Comparison of ENCODE assay signal across 10 cellular contexts in the genomic region with DNA sequence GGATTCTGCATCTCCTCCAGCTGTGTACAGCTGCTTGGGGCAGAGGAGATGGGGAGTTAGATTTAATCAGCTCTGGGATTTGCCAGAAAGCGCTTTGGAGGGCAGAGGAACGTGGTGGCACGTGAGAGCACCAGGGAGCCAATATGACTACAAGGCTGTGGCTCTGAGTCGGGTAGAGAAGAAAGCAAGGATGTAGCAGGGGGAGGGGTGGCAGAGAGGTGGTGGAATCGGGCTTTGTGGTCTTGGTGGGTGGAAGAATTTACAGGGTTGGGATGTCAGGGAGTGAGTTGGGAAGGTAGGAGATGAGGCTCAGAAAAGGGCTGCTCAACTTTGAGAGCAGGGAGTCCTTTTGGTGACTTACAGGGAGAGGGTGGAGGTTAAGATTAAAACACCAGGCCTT.
DNase-seq lines count a peak whose midpoint lies in the region; ATAC-seq and TF ChIP-seq lines count a peak whose summit lies in the region.
"Had no signal": no experiment of that assay in that cellular context is flagged by ENCODE, and none has a peak within 500 bp of the region (broad histone marks: within the 10 kb centered on the region; RNA-seq: fewer than 3 reads in every experiment).

No MANE protein-coding gene starts in this region.

- TF ChIP-seq EP300 in gastroesophageal sphincter (IDR thresholded peaks at IDR 0.05), result no peak

- POLR2A ChIA-PET in activated B cell treated with CpG ODN at 0.5 μM for 24 hours (lab: Charles Lee), result interaction anchor here (1.0 kb wide), 1 partner anchor 46 kb away, joined by 4 read pairs; no protein-coding TSS in a partner anchor

- H3K4me3 Mint-ChIP-seq in HFFc6, result no peak overlapping the region
- no peak overlapping the region for H3K4me3 Mint-ChIP-seq in activated B cell treated with CpG ODN at 0.5 μM for 24 hours
- no peak overlapping the region for H3K4me3 Mint-ChIP-seq in stimulated activated effector memory CD8-positive, alpha-beta T cell treated with anti-CD3 and anti-CD28 coated beads, Interleukin-12 subunit alpha, Interleukin-12 subunit beta, amount 100 ng/mL, for 72 hours

- peak overlapping the region in 3 of 4 donors; percentile 15 to 56 (median 28) for H3K27ac ChIP-seq in gastroesophageal sphincter

- H3K36me3 ChIP-seq in gastroesophageal sphincter, result no peaks in the 10 kb centered on the region
- H3K36me3 ChIP-seq: MG63 had no signal

- no peaks in the 10 kb centered on the region for H3K9me3 ChIP-seq in gastroesophageal sphincter

- 79 to 94% methylated on average over 2 to 5 of the region's 5 CpGs for WGBS in gastroesophageal sphincter (ENCODE audit: low coverage in 1 of 2), 2 donors

- DNase-seq in HFFc6, result no peak
- DNase-seq in activated B cell treated with CpG ODN at 0.5 μM for 24 hours, result no peak
- DNase-seq in stimulated activated effector memory CD8-positive, alpha-beta T cell treated with anti-CD3 and anti-CD28 coated beads, Interleukin-12 subunit alpha, Interleukin-12 subunit beta, amount 100 ng/mL, for 72 hours (ENCODE audit: low spot score in 2 of 2), result no peak
- DNase-seq in DMS79 treated with DMSO at 0.1 percent for 48 hours (lab: John Stamatoyannopoulos, UW), result no peak
- DNase-seq in hepatic stellate cell (ENCODE audit: low spot score), result no peak
- DNase-seq in left colon, result no peak
- DNase-seq: HCEC 1CT, MG63, NCI-H526 treated with DMSO at 0.1 percent for 48 hours had no signal

- no peak overlapping the region for H3K4me3 ChIP-seq in gastroesophageal sphincter
- H3K4me3 ChIP-seq: MG63 had no signal

- peaks cover 6% of the 10 kb centered on the region for H3K36me3 Mint-ChIP-seq in HFFc6 (ENCODE audit: low read depth)
- H3K36me3 Mint-ChIP-seq in activated B cell treated with CpG ODN at 0.5 μM for 24 hours (ENCODE audit: low read depth), result peaks cover 11% of the 10 kb centered on the region
- no peaks in the 10 kb centered on the region for H3K36me3 Mint-ChIP-seq in stimulated activated effector memory CD8-positive, alpha-beta T cell treated with anti-CD3 and anti-CD28 coated beads, Interleukin-12 subunit alpha, Interleukin-12 subunit beta, amount 100 ng/mL, for 72 hours

- no peaks in the 10 kb centered on the region for H3K27me3 ChIP-seq in gastroesophageal sphincter
- H3K27me3 ChIP-seq: MG63 had no signal

- no peak for ATAC-seq in activated B cell treated with CpG ODN at 0.5 μM for 24 hours (ENCODE audit: low read depth)
- no peak for ATAC-seq in gastroesophageal sphincter
- ATAC-seq in stimulated activated effector memory CD8-positive, alpha-beta T cell treated with anti-CD3 and anti-CD28 coated beads, Interleukin-12 subunit alpha, Interleukin-12 subunit beta, amount 100 ng/mL, for 72 hours, result no peak
- no peak for ATAC-seq in left colon

- TF ChIP-seq CTCF in HFFc6 (IDR thresholded peaks at IDR 0.05) (no peak), activated B cell treated with CpG ODN at 0.5 μM for 24 hours (IDR thresholded peaks at IDR 0.05) (no peak), gastroesophageal sphincter (IDR thresholded peaks at IDR 0.05) (no peak)

- H3K4me1 ChIP-seq in gastroesophageal sphincter, result peaks cover 8 to 93% (median 50%) of the 10 kb centered on the region in 3 donors

- H3K9me3 Mint-ChIP-seq in HFFc6 (peaks cover 2% of the 10 kb centered on the region; the same call in 1 of the 2 replicates), activated B cell treated with CpG ODN at 0.5 μM for 24 hours (peaks cover 8% of the 10 kb centered on the region)
- H3K9me3 Mint-ChIP-seq in stimulated activated effector memory CD8-positive, alpha-beta T cell treated with anti-CD3 and anti-CD28 coated beads, Interleukin-12 subunit alpha, Interleukin-12 subunit beta, amount 100 ng/mL, for 72 hours, result peaks cover 4% of the 10 kb centered on the region

- H3K27ac Mint-ChIP-seq in HFFc6, result peak overlapping the region; percentile 3; the same call in 1 of the 2 replicates
- peak overlapping the region; percentile 70 for H3K27ac Mint-ChIP-seq in activated B cell treated with CpG ODN at 0.5 μM for 24 hours
- peak overlapping the region; percentile 46 for H3K27ac Mint-ChIP-seq in stimulated activated effector memory CD8-positive, alpha-beta T cell treated with anti-CD3 and anti-CD28 coated beads, Interleukin-12 subunit alpha, Interleukin-12 subunit beta, amount 100 ng/mL, for 72 hours

- H3K27me3 Mint-ChIP-seq in HFFc6 (ENCODE audit: insufficient read depth) (no peaks in the 10 kb centered on the region; the same call in none of the 2 replicates), activated B cell treated with CpG ODN at 0.5 μM for 24 hours (no peaks in the 10 kb centered on the region)

- CTCF ChIA-PET in activated B cell treated with CpG ODN at 0.5 μM for 24 hours (lab: Charles Lee), result no interaction called here

- H3K4me1 Mint-ChIP-seq in HFFc6 (ENCODE audit: low read depth), result peaks cover 84% of the 10 kb centered on the region
- H3K4me1 Mint-ChIP-seq in activated B cell treated with CpG ODN at 0.5 μM for 24 hours, result peaks cover 81% of the 10 kb centered on the region
- H3K4me1 Mint-ChIP-seq in stimulated activated effector memory CD8-positive, alpha-beta T cell treated with anti-CD3 and anti-CD28 coated beads, Interleukin-12 subunit alpha, Interleukin-12 subunit beta, amount 100 ng/mL, for 72 hours, result peaks cover 68% of the 10 kb centered on the region

- intact Hi-C loops in activated B cell treated with CpG ODN at 0.5 μM for 24 hours (cut with micrococcal nuclease) (loop anchor here (5.0 kb wide), 3 partner anchors 73 to 113 kb away; a partner anchor contains a TSS), left colon (cut with DNase I, micrococcal nuclease) (no loop called here)

- no peak for TF ChIP-seq POLR2A in gastroesophageal sphincter (IDR thresholded peaks at IDR 0.05)

Comparison
In these comparisons a context has a peak if more than half of its experiments do, and no peak if none do; other contexts are left out.
1. H3K27ac Mint-ChIP-seq: peak in every context shown above with its lines; median percentile 70 in activated B cell treated with CpG ODN at 0.5 μM for 24 hours; 46 in stimulated activated effector memory CD8-positive, alpha-beta T cell treated with anti-CD3 and anti-CD28 coated beads, Interleukin-12 subunit alpha, Interleukin-12 subunit beta, amount 100 ng/mL, for 72 hours; 3 in HFFc6.